In genomic region chr7:77409739-77410545, GRCh38 we compare ENCODE assay signal across 9 cellular contexts. TPM values are rescaled to one million over a fixed set of nuclear protein-coding genes. Genes with fewer than 3 reads are reported as not detected.
A peak's percentile ranks its signal among the peaks of the same experiment; 100 is the strongest.
DNase-seq lines count a peak whose midpoint lies in the region; ATAC-seq, FAIRE-seq and TF ChIP-seq lines count a peak whose summit lies in the region.
"Had no signal": no experiment of that assay in that cellular context is flagged by ENCODE, and none has a peak within 500 bp of the region (broad histone marks: within the 10 kb centered on the region; RNA-seq: fewer than 3 reads in every experiment).

No MANE protein-coding gene starts in this region.

- H3K27ac Mint-ChIP-seq in astrocyte (ENCODE audit: unreplicated experiment), result peak overlapping the region; percentile 87

- H3K4me1 ChIP-seq in astrocyte (ENCODE audit: insufficient read depth, low read length) (peaks cover 14% of the 10 kb centered on the region), keratinocyte (ENCODE audit: control insufficient read depth, extremely low read depth, insufficient read depth, low read length) (peaks cover 32% of the 10 kb centered on the region), upper lobe of right lung (peaks cover 30% of the 10 kb centered on the region)
- H3K4me1 ChIP-seq: testis had no signal

- H3K9me3 ChIP-seq in astrocyte (ENCODE audit: insufficient read depth, low read depth, low read length), result no peaks in the 10 kb centered on the region
- no peaks in the 10 kb centered on the region for H3K9me3 ChIP-seq in keratinocyte (ENCODE audit: control insufficient read depth, low read depth, low read length)
- no peaks in the 10 kb centered on the region for H3K9me3 ChIP-seq in upper lobe of right lung
- H3K9me3 ChIP-seq: testis had no signal

- peaks cover 29% of the 10 kb centered on the region for H3K4me1 Mint-ChIP-seq in astrocyte (ENCODE audit: low read depth, unreplicated experiment)

- FAIRE-seq in astrocyte (lab: Jason Lieb, UNC) (peak; percentile 29), keratinocyte (lab: Jason Lieb, UNC) (peak; percentile 84)

- no peaks in the 10 kb centered on the region for H3K27me3 ChIP-seq in astrocyte (ENCODE audit: insufficient read depth, low read length)
- H3K27me3 ChIP-seq in keratinocyte (ENCODE audit: control insufficient read depth, extremely low read depth, insufficient read depth, low read length), result no peaks in the 10 kb centered on the region
- no peaks in the 10 kb centered on the region for H3K27me3 ChIP-seq in upper lobe of right lung
- H3K27me3 ChIP-seq: testis had no signal

- H3K9me1 ChIP-seq in keratinocyte (ENCODE audit: control insufficient read depth, extremely low read depth, insufficient read depth, low read length), result no peaks in the 10 kb centered on the region

- H3K4me3 Mint-ChIP-seq in astrocyte (ENCODE audit: unreplicated experiment), result peak overlapping the region; percentile 54

- H3K36me3 ChIP-seq in astrocyte (ENCODE audit: insufficient read depth, low read length) (no peaks in the 10 kb centered on the region), keratinocyte (ENCODE audit: control insufficient read depth in 2 of 2, extremely low read depth in 1 of 2, insufficient read depth in 2 of 2, low read length in 2 of 2) (no peaks in the 10 kb centered on the region), upper lobe of right lung (no peaks in the 10 kb centered on the region)

- H3K9me3 Mint-ChIP-seq in astrocyte (ENCODE audit: unreplicated experiment), result no peaks in the 10 kb centered on the region

- TF ChIP-seq CTCF in astrocyte (IDR thresholded peaks at IDR 0.05; ENCODE audit: insufficient read depth, low read depth, low read length), result no peak
- no peak for TF ChIP-seq CTCF in keratinocyte (optimal IDR thresholded peaks at IDR 0.05 in 1 of 3, IDR thresholded peaks at IDR 0.05 in 1 of 3, conservative IDR thresholded peaks at IDR 0.05 in 1 of 3; ENCODE audit: extremely low read depth in 1 of 3, insufficient read depth in 2 of 3, low read length in 3 of 3)
- TF ChIP-seq CTCF in upper lobe of right lung (IDR thresholded peaks at IDR 0.05), result no peak

- H3K36me3 Mint-ChIP-seq in astrocyte (ENCODE audit: low read depth, unreplicated experiment), result no peaks in the 10 kb centered on the region

- DNase-seq in HT1080 (ENCODE audit: low read depth), result peak; percentile 74
- DNase-seq in astrocyte (ENCODE audit: low read depth), result peak; percentile 26
- DNase-seq in keratinocyte (ENCODE audit: low read depth, low spot score), result peak; percentile 56
- no peak for DNase-seq in upper lobe of right lung
- no peak for DNase-seq in activated gamma-delta T cell treated with Interleukin-2 at 50 U/mL for 16 hours
- no peak for DNase-seq in activated effector memory CD4-positive, alpha-beta T cell treated with Interleukin-2 at 50 U/mL for 16 hours
- DNase-seq: NCI-H1417, testis had no signal

- ATAC-seq in upper lobe of right lung (peak; percentile 70), HG02840 (IDR thresholded peaks at IDR 0.05; ENCODE audit: low FRiP score, unreplicated experiment) (no peak)

- no peaks in the 10 kb centered on the region for H3K27me3 Mint-ChIP-seq in astrocyte (ENCODE audit: low read depth, unreplicated experiment)

- no peak overlapping the region for H2AFZ ChIP-seq in astrocyte (ENCODE audit: low read depth, low read length)
- no peak overlapping the region for H2AFZ ChIP-seq in keratinocyte (ENCODE audit: control insufficient read depth, low read length)

- dilution Hi-C loops in keratinocyte (cut with MboI; ENCODE audit: extremely low pct_ligation_motif_present, low sequenced_read_pairs), result no loop called here

- H3K27ac ChIP-seq in astrocyte (ENCODE audit: low read depth, low read length) (peak overlapping the region; percentile 54), keratinocyte (ENCODE audit: control insufficient read depth, insufficient read depth, low read length) (peak overlapping the region; percentile 98), upper lobe of right lung (peak overlapping the region; percentile 76)
- H3K27ac ChIP-seq: testis had no signal

- H3K4me2 ChIP-seq in astrocyte (ENCODE audit: low read length) (peak overlapping the region; percentile 61), keratinocyte (ENCODE audit: control insufficient read depth, extremely low read depth, insufficient read depth, low read depth, low read length) (peak overlapping the region; percentile 65)

- no peaks in the 10 kb centered on the region for H3K79me2 ChIP-seq in astrocyte (ENCODE audit: insufficient read depth, low read length)
- H3K79me2 ChIP-seq in keratinocyte (ENCODE audit: control insufficient read depth, insufficient read depth, low read length), result no peaks in the 10 kb centered on the region

- intact Hi-C loops in upper lobe of right lung (cut with DNase I), result no loop called here

- peak overlapping the region; percentile 27 for H3K9ac ChIP-seq in astrocyte (ENCODE audit: low read length)
- H3K9ac ChIP-seq in keratinocyte (ENCODE audit: control insufficient read depth, extremely low read depth, insufficient read depth, low read length), result peak overlapping the region; percentile 70

- H3K4me3 ChIP-seq in astrocyte (ENCODE audit: insufficient read depth, low read depth, low read length), result no peak overlapping the region
- H3K4me3 ChIP-seq in keratinocyte (ENCODE audit: control insufficient read depth in 2 of 3, extremely low read depth in 1 of 3, insufficient read depth in 2 of 3, low read depth in 1 of 3, low read length in 3 of 3), result peak overlapping the region in 2 of 3 experiments; percentile 6 to 31
- no peak overlapping the region for H3K4me3 ChIP-seq in upper lobe of right lung
- H3K4me3 ChIP-seq: testis had no signal

- H4K20me1 ChIP-seq in astrocyte (ENCODE audit: insufficient read depth, low read length), result no peaks in the 10 kb centered on the region
- H4K20me1 ChIP-seq in keratinocyte (ENCODE audit: control insufficient read depth, extremely low read depth, insufficient read depth, low read length), result no peaks in the 10 kb centered on the region

RNA-seq across cellular contexts. Expression of gene GSAP, which starts 6.2 kb away (rescaled TPM):
- total RNA-seq in HT1080 (2014; rRNA removed; shearing (Covaris generic)), result 1.2 and 1.5 TPM in 2 replicates
- polyA plus RNA-seq in HT1080 (2015; cell fraction: cytosol; rRNA removed), result 1.8 TPM in 2 replicates
- polyA plus RNA-seq in HT1080 (2015; cell fraction: nucleus; rRNA removed), result 1.5 and 3.1 TPM in 2 replicates
- 2.7 and 4.1 TPM in 2 replicates for total RNA-seq in astrocyte
- 2.8 to 5.4 TPM (median 5.0 TPM) in 3 replicates for polyA plus RNA-seq in keratinocyte
- polyA plus RNA-seq in keratinocyte (2011; ENCODE audit: low read depth), result 5.3 TPM
- 2.1 and 4.5 TPM in 2 replicates for polyA plus RNA-seq in keratinocyte (2011; cell fraction: cytosol; rRNA removed)
- polyA plus RNA-seq in keratinocyte (2011; cell fraction: nucleus; rRNA removed), result 14.3 and 15.2 TPM in 2 replicates
- 1.8 and 7.3 TPM in 2 replicates for polyA plus RNA-seq in keratinocyte (2012; ENCODE audit: low replicate concordance)
- polyA minus RNA-seq in keratinocyte, result 4.6 to 11.1 TPM (median 6.0 TPM) in 3 replicates
- polyA minus RNA-seq in keratinocyte (2011; cell fraction: cytosol; rRNA and poly(A)+ RNA removed), result 4.0 TPM
- 5.2 and 16.1 TPM in 2 replicates for polyA minus RNA-seq in keratinocyte (2011; cell fraction: nucleus; rRNA and poly(A)+ RNA removed)
- total RNA-seq in upper lobe of right lung, result 64.9 TPM

Comparison
In these comparisons a context has a peak if more than half of its experiments do, and no peak if none do; other contexts are left out.
1. DNase-seq: peak in HT1080 (single experiment), astrocyte (single experiment) and keratinocyte (single experiment); none in upper lobe of right lung (single experiment), activated gamma-delta T cell treated with Interleukin-2 at 50 U/mL for 16 hours (single experiment) and activated effector memory CD4-positive, alpha-beta T cell treated with Interleukin-2 at 50 U/mL for 16 hours (single experiment).
2. H3K4me3 ChIP-seq: peak in keratinocyte (2 of 3); none in astrocyte (single experiment) and upper lobe of right lung (single experiment).
3. RNA of gene GSAP, which starts 6.2 kb away (total RNA-seq): 64.9 TPM in upper lobe of right lung (single experiment); 2.7 to 4.1 TPM in astrocyte and 1.2 to 1.5 TPM in HT1080; every median in the first group is over 10 times any median in the second.
4. Peak in every context shown above with its lines, with median percentiles within 50 percentile points of each other: H3K27ac ChIP-seq.